ENCODE assay signal across 7 cellular contexts in genomic region chr14:102593841-102594170, GRCh38. TPM values are rescaled to one million over a fixed set of nuclear protein-coding genes. Genes with fewer than 3 reads are reported as not detected.
DNase-seq lines count a peak whose midpoint lies in the region; ATAC-seq and TF ChIP-seq lines count a peak whose summit lies in the region.

No MANE protein-coding gene starts in this region.

- H3K36me3 ChIP-seq in H7 (replicated peaks; ENCODE audit: control insufficient read depth, insufficient read depth, low read length) (no peaks in the 10 kb centered on the region), OCI-LY3 (replicated peaks; ENCODE audit: low read depth, low read length) (no peaks in the 10 kb centered on the region), trophoblast cell (ENCODE audit: control insufficient read depth in 1 of 2, insufficient read depth in 2 of 2, low read length in 2 of 2) (peaks cover 8 to 20% of the 10 kb centered on the region in 2 experiments)

- H3K79me2 ChIP-seq in OCI-LY3 (ENCODE audit: low read length) (peaks cover 34% of the 10 kb centered on the region), trophoblast cell (ENCODE audit: control insufficient read depth, insufficient read depth, low read length, poor library complexity) (peaks cover 41% of the 10 kb centered on the region)

- H3K27ac ChIP-seq in OCI-LY3 (ENCODE audit: low read length) (0 out of 2 replicates have a peak overlapping the region, but pooled peaks have one; percentile 3), trophoblast cell (ENCODE audit: low read depth, low read length) (peak overlapping the region; percentile 94)

- no peak overlapping the region for H2BK12ac ChIP-seq in trophoblast cell (ENCODE audit: low read length)

- peak overlapping the region; percentile 18 for H2BK5ac ChIP-seq in trophoblast cell (ENCODE audit: low read depth, low read length, poor library complexity)

- H2BK120ac ChIP-seq in trophoblast cell (ENCODE audit: insufficient read depth, low read length, poor library complexity): no peak overlapping the region

- H3K9ac ChIP-seq in OCI-LY3 (ENCODE audit: low read length) (peak overlapping the region; percentile 75), trophoblast cell (ENCODE audit: low read length) (peak overlapping the region; percentile 76)

- H3K14ac ChIP-seq in trophoblast cell (ENCODE audit: low read length): peak overlapping the region; percentile 25

- H2AFZ ChIP-seq in OCI-LY3 (ENCODE audit: low read depth, low read length): no peak overlapping the region
- H2AFZ ChIP-seq in trophoblast cell (ENCODE audit: insufficient read depth, low read length, poor library complexity): no peak overlapping the region

- no peak overlapping the region for H4K8ac ChIP-seq in trophoblast cell (ENCODE audit: low read depth, low read length)

- no peak overlapping the region for H4K12ac ChIP-seq in trophoblast cell (ENCODE audit: low read depth, low read length)

- H3K9me3 ChIP-seq in OCI-LY3 (ENCODE audit: insufficient read depth, low read length) (no peaks in the 10 kb centered on the region), trophoblast cell (ENCODE audit: insufficient read depth, low read depth, low read length) (no peaks in the 10 kb centered on the region)

- H3K27me3 ChIP-seq in H7 (ENCODE audit: control insufficient read depth, insufficient read depth, low read length) (no peaks in the 10 kb centered on the region), OCI-LY3 (ENCODE audit: low read depth, low read length) (no peaks in the 10 kb centered on the region), trophoblast cell (ENCODE audit: insufficient read depth, low read length) (no peaks in the 10 kb centered on the region)

- H3K79me1 ChIP-seq in trophoblast cell (ENCODE audit: low read length): peaks cover 33% of the 10 kb centered on the region

- no peak for ATAC-seq in GM19463 (IDR thresholded peaks at IDR 0.05; ENCODE audit: unreplicated experiment)

- peaks cover 25% of the 10 kb centered on the region for H3K4me1 ChIP-seq in OCI-LY3 (ENCODE audit: low read length)
- peaks cover 15 to 20% of the 10 kb centered on the region in 2 experiments for H3K4me1 ChIP-seq in trophoblast cell (ENCODE audit: control insufficient read depth in 1 of 2, insufficient read depth in 2 of 2, low read length in 2 of 2)

- peak overlapping the region; percentile 88 for H3K4ac ChIP-seq in trophoblast cell (ENCODE audit: low read depth, low read length)

- H2AK5ac ChIP-seq in trophoblast cell (ENCODE audit: low read length): no peak overlapping the region

- peaks cover 18% of the 10 kb centered on the region for H4K20me1 ChIP-seq in OCI-LY3 (ENCODE audit: insufficient read depth, low read length)

- H3K18ac ChIP-seq in trophoblast cell (ENCODE audit: low read length): no peak overlapping the region

- DNase-seq in H7: no peak
- no peak for DNase-seq in epithelial cell of proximal tubule (ENCODE audit: low read depth)
- DNase-seq in trophoblast cell: no peak
- DNase-seq in NCI-H2029 treated with DMSO at 0.1 percent for 48 hours (lab: John Stamatoyannopoulos, UW): no peak
- no peak for DNase-seq in SW 1271 (lab: John Stamatoyannopoulos, UW)

- H3K4me2 ChIP-seq in OCI-LY3 (ENCODE audit: low read length) (peak overlapping the region; percentile 76), trophoblast cell (ENCODE audit: low read length) (peak overlapping the region; percentile 53)

- H3K23ac ChIP-seq in trophoblast cell (ENCODE audit: low read length): no peak overlapping the region

- H4K91ac ChIP-seq in trophoblast cell (ENCODE audit: low read depth, low read length): no peak overlapping the region

- TF ChIP-seq CTCF in OCI-LY3 (IDR thresholded peaks at IDR 0.05; ENCODE audit: low read depth, low read length) (no peak), epithelial cell of proximal tubule (conservative IDR thresholded peaks at IDR 0.05; ENCODE audit: low read depth, low read length) (no peak)

- H3K4me3 ChIP-seq in H7 (ENCODE audit: insufficient read depth, low read depth, low read length) (peak overlapping the region; percentile 91), OCI-LY3 (ENCODE audit: low read length) (peak overlapping the region; percentile 96), epithelial cell of proximal tubule (ENCODE audit: low read depth, low read length) (peak overlapping the region; percentile 96), trophoblast cell (ENCODE audit: low read depth, low read length) (peak overlapping the region; percentile 98)

- no CpG with 5 or more reads among the region's 6 CpGs for WGBS in trophoblast cell (ENCODE audit: extremely low coverage, insufficient coverage, insufficient read length)

RNA-seq across cellular contexts. Expression of gene RCOR1, which starts 1.4 kb away (rescaled TPM):
- total RNA-seq in H7 (2014; rRNA removed; shearing (Covaris generic)): 13.9 and 17.3 TPM in 2 replicates
- 8.1 and 9.2 TPM in 2 replicates for total RNA-seq in epithelial cell of proximal tubule
- 39.7 and 41.7 TPM in 2 replicates for polyA plus RNA-seq in trophoblast cell (2013)
